11 cellular contexts compared by ENCODE assay signal in genomic region chr4:169225812-169226211, GRCh38. TPM values are rescaled to one million over a fixed set of nuclear protein-coding genes. Genes with fewer than 3 reads are reported as not detected.
DNase-seq lines count a peak whose midpoint lies in the region; ATAC-seq, FAIRE-seq and TF ChIP-seq lines count a peak whose summit lies in the region.
"Had no signal": no experiment of that assay in that cellular context is flagged by ENCODE, and none has a peak within 500 bp of the region (broad histone marks: within the 10 kb centered on the region; RNA-seq: fewer than 3 reads in every experiment).

No MANE protein-coding gene starts in this region.

- no peaks in the 10 kb centered on the region for H3K9me2 ChIP-seq in PC-9 (ENCODE audit: insufficient read depth)

- TF ChIP-seq CTCF in HFFc6 (IDR thresholded peaks at IDR 0.05): no peak
- TF ChIP-seq CTCF in PC-9 (conservative IDR thresholded peaks at IDR 0.05): no peak
- no peak for TF ChIP-seq CTCF in left lung (IDR thresholded peaks at IDR 0.05)

- no peaks in the 10 kb centered on the region for H3K9me3 Mint-ChIP-seq in HFFc6
- H3K9me3 Mint-ChIP-seq: GM23338 had no signal

- H3K9ac ChIP-seq in mesenchymal stem cell (ENCODE audit: low read length): peak overlapping the region; percentile 67

- no peaks in the 10 kb centered on the region for H3K27me3 Mint-ChIP-seq in HFFc6 (ENCODE audit: insufficient read depth)

- CTCF ChIA-PET in PC-9 (lab: Charles Lee): no interaction called here

- no peak overlapping the region for H2BK5ac ChIP-seq in mesenchymal stem cell (ENCODE audit: low read depth, low read length, poor library complexity, severe bottlenecking)

- H3K27ac Mint-ChIP-seq in HFFc6: no peak overlapping the region

- H3K36me3 Mint-ChIP-seq in HFFc6 (ENCODE audit: low read depth): peaks cover 23% of the 10 kb centered on the region

- H4K91ac ChIP-seq in mesenchymal stem cell (ENCODE audit: low read length): no peak overlapping the region

- H3K4me2 ChIP-seq in PC-9 (peak overlapping the region; percentile 41), mesenchymal stem cell (ENCODE audit: low read length, poor library complexity, severe bottlenecking) (no peak overlapping the region)
- H3K4me2 ChIP-seq: GM23338 had no signal

- no peak overlapping the region for H2BK120ac ChIP-seq in mesenchymal stem cell (ENCODE audit: low read depth, low read length)

- peak; percentile 52 for FAIRE-seq in GM18507 (lab: Jason Lieb, UNC)

- peaks cover 28% of the 10 kb centered on the region for H3K4me1 Mint-ChIP-seq in HFFc6 (ENCODE audit: low read depth)

- H2BK15ac ChIP-seq in mesenchymal stem cell (ENCODE audit: low read depth, poor library complexity, severe bottlenecking): no peak overlapping the region

- H3K27me3 ChIP-seq in PC-9 (ENCODE audit: insufficient read depth, low read depth) (no peaks in the 10 kb centered on the region), mesenchymal stem cell (ENCODE audit: control insufficient read depth in 1 of 2, insufficient read depth in 1 of 2, low read length in 2 of 2) (no peaks in the 10 kb centered on the region), left lung (no peaks in the 10 kb centered on the region)
- H3K27me3 ChIP-seq: MG63 had no signal

- H3K27ac ChIP-seq in PC-9 (peak overlapping the region; percentile 88), mesenchymal stem cell (ENCODE audit: low read length, poor library complexity, severe bottlenecking) (peak overlapping the region; percentile 59), left lung (peak overlapping the region in 1 of 2 donors; percentile 63)

- 0 out of 2 replicates have a peak, but pooled peaks cover 12% of the 10 kb centered on the region for H3K36me3 ChIP-seq in PC-9 (ENCODE audit: low read depth)
- H3K36me3 ChIP-seq in mesenchymal stem cell (ENCODE audit: control insufficient read depth in 1 of 2, insufficient read depth in 2 of 2, low read depth in 1 of 2, low read length in 2 of 2): peaks cover 3% of the 10 kb centered on the region in 2 experiments
- H3K36me3 ChIP-seq in left lung: no peaks in the 10 kb centered on the region
- H3K36me3 ChIP-seq: MG63 had no signal

- no peak overlapping the region for H3K23ac ChIP-seq in mesenchymal stem cell (ENCODE audit: low read length in 2 of 2)

- H3K79me1 ChIP-seq in mesenchymal stem cell (replicated peaks; ENCODE audit: low read length, poor library complexity, severe bottlenecking): peaks cover 10% of the 10 kb centered on the region

- no peaks in the 10 kb centered on the region for H3K9me3 ChIP-seq in PC-9 (ENCODE audit: insufficient read depth, low read depth)
- no peaks in the 10 kb centered on the region for H3K9me3 ChIP-seq in mesenchymal stem cell (ENCODE audit: control insufficient read depth, low read length)
- no peaks in the 10 kb centered on the region for H3K9me3 ChIP-seq in left lung
- H3K9me3 ChIP-seq: MG63 had no signal

- H4K8ac ChIP-seq in mesenchymal stem cell (ENCODE audit: low read length): no peak overlapping the region

- peaks cover 72% of the 10 kb centered on the region for H3K79me2 ChIP-seq in PC-9 (ENCODE audit: low read depth)

- H2AFZ ChIP-seq in PC-9: no peak overlapping the region
- no peak overlapping the region for H2AFZ ChIP-seq in mesenchymal stem cell (ENCODE audit: low read depth, low read length)
- H2AFZ ChIP-seq: GM23338 had no signal

- TSS peak; percentile 94 for BruUV-seq in PC-9 (replicated peaks; lab: Mats Ljungman, UMichigan)

- H3K4ac ChIP-seq in mesenchymal stem cell (ENCODE audit: low read depth in 1 of 2, low read length in 2 of 2): no peak overlapping the region

- WGBS in mesenchymal stem cell: 19% methylated on average over 1 of the region's 2 CpGs

- peaks cover 33% of the 10 kb centered on the region for H3F3A ChIP-seq in PC-9 (ENCODE audit: insufficient read depth, low read depth)

- H3K4me3 ChIP-seq in PC-9: 0 out of 2 replicates have a peak overlapping the region, but pooled peaks have one; percentile 22
- H3K4me3 ChIP-seq in mesenchymal stem cell (ENCODE audit: insufficient read depth in 1 of 2, low read depth in 1 of 2, low read length in 2 of 2): peak overlapping the region in 1 of 2 experiments; percentile 45
- H3K4me3 ChIP-seq in left lung: no peak overlapping the region
- H3K4me3 ChIP-seq: GM23338, MG63 had no signal

- POLR2A ChIA-PET in PC-9 (lab: Charles Lee; ENCODE audit: unreplicated experiment): interaction anchor here (1.0 kb wide), 1 partner anchor 47 kb away, joined by 3 read pairs; no protein-coding TSS in a partner anchor

- no peaks in the 10 kb centered on the region for H4K20me1 ChIP-seq in PC-9 (ENCODE audit: insufficient read depth)

- no peak overlapping the region for H3K4me3 Mint-ChIP-seq in HFFc6
- H3K4me3 Mint-ChIP-seq: GM23338 had no signal

- intact Hi-C loops in PC-9 (cut with micrococcal nuclease; ENCODE audit: unreplicated experiment) (loop anchor here (1.0 to 2.0 kb wide), 2 partner anchors 41 to 156 kb away; no protein-coding TSS in a partner anchor), left lung (cut with DNase I) (no loop called here)

- no peak for DNase-seq in GM18507 (ENCODE audit: extremely low spot score, insufficient read length, low read depth)
- peak; percentile 44 for DNase-seq in HFFc6
- peak; percentile 8 to 52 for DNase-seq in PC-9
- peak; percentile 79 for DNase-seq in mesenchymal stem cell
- DNase-seq in left lung: no peak
- DNase-seq in NCI-H1417 (lab: John Stamatoyannopoulos, UW): no peak
- no peak for DNase-seq in NCI-H146 treated with DMSO at 0.1 percent for 48 hours (lab: John Stamatoyannopoulos, UW; ENCODE audit: unreplicated experiment)
- DNase-seq: DMS79 treated with DMSO at 0.1 percent for 48 hours, MG63 had no signal

- no peak overlapping the region for H2AK5ac ChIP-seq in mesenchymal stem cell (ENCODE audit: low read length, severe bottlenecking)

- no peak overlapping the region for H2BK12ac ChIP-seq in mesenchymal stem cell (ENCODE audit: low read length in 2 of 2)

- ATAC-seq in left lung (no peak), HG03469 (IDR thresholded peaks at IDR 0.05; ENCODE audit: unreplicated experiment) (no peak)
- ATAC-seq: GM23338 had no signal

- peaks cover 38% of the 10 kb centered on the region for H3K4me1 ChIP-seq in PC-9 (replicated peaks; ENCODE audit: insufficient read depth)
- H3K4me1 ChIP-seq in mesenchymal stem cell (ENCODE audit: control insufficient read depth, insufficient read depth, low read depth, low read length): peaks cover 7% of the 10 kb centered on the region
- H3K4me1 ChIP-seq in left lung: peaks cover 12 to 43% of the 10 kb centered on the region in 2 donors

- peak overlapping the region in 1 of 2 experiments; percentile 7 for H3K18ac ChIP-seq in mesenchymal stem cell (ENCODE audit: low read depth in 1 of 2, low read length in 2 of 2)

- H3K14ac ChIP-seq in mesenchymal stem cell (ENCODE audit: low read length in 2 of 2): no peak overlapping the region

RNA-seq across cellular contexts. Expression of gene SH3RF1, which starts 44.9 kb away (rescaled TPM):
- 10 to 100 TPM; 54.5 to 67.1 (median 57.1) TPM for total RNA-seq in HFFc6 (2021; fragmentation: NEBNext Ultra II Directional; extraction: Animal tissue kit (Norgen Biotek cat#: 25700))
- total RNA-seq in PC-9 (2021) (26.4 and 37.4 TPM in 2 replicates), left lung (10 to 100 TPM; 24.0 to 39.4 TPM)
- 8.0 TPM for polyA plus RNA-seq in mesenchymal stem cell (2013, experiment 1 of 2)
- polyA plus RNA-seq in mesenchymal stem cell (2013, experiment 2 of 2): 8.1 TPM

Comparison
In these comparisons a context has a peak if more than half of its experiments do, and no peak if none do; other contexts are left out.
1. DNase-seq: peak in HFFc6 (single experiment), PC-9 (2 of 2) and mesenchymal stem cell (single experiment); none in GM18507 (single experiment), left lung (0 of 2), NCI-H1417 (0 of 3) and NCI-H146 treated with DMSO at 0.1 percent for 48 hours (single experiment).